In the genomic region with DNA sequence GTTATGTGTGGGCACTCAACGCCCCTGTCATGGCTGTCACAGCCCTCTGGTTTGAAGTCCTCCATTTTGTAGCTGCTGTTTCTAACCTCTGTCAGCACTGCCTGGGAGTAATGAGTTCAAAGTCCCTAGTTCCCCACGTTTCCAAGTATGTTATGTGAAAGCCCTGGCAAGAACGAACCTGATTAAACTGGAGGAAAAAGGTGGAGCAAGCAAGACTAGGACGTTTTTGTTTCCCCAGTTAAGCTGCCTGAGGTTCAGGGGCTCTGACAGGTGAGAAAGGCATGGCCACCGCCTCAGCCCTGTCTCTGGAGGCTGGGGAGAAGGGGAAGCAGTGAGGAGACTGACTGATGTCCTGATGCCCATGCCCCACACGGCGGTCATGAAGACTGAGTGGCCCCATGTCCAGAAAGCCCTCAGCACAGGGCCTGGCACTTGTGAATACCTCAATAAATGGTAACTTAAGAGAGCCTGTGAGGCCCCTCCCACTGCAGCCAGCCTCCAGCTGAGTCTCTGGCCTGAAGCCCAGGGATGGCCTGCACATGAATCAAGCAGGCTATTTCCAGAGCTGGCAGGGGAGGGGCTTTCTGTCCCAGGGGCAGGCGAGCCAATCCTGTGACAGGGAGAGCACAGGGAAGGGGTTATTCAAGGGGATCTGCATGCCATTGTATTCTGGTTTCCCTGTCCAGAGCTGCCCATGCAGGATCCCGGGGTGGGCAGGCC, we compare ENCODE assay signal across 1 cellular context.
TF ChIP-seq lines count a peak whose summit lies in the region.

No MANE protein-coding gene starts in this region.

TF ChIP-seq in HEK293, 187 proteins besides CTCF, POLR2A, EP300 and RAD21 (continued from another document):
- TF ChIP-seq, protein P1, sequence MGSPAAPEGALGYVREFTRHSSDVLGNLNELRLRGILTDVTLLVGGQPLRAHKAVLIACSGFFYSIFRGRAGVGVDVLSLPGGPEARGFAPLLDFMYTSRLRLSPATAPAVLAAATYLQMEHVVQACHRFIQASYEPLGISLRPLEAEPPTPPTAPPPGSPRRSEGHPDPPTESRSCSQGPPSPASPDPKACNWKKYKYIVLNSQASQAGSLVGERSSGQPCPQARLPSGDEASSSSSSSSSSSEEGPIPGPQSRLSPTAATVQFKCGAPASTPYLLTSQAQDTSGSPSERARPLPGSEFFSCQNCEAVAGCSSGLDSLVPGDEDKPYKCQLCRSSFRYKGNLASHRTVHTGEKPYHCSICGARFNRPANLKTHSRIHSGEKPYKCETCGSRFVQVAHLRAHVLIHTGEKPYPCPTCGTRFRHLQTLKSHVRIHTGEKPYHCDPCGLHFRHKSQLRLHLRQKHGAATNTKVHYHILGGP (tag by site-specific recombination; IDR thresholded peaks at IDR 0.05): no peak
- TF ChIP-seq ZNF776 (tag by site-specific recombination; IDR thresholded peaks at IDR 0.05; ENCODE audit: borderline replicate concordance) (no peak), ZSCAN30 (tag by site-specific recombination; IDR thresholded peaks at IDR 0.05) (peak; percentile 78; the same call in 1 of the 2 replicates), ZNF426 (tag by site-specific recombination; IDR thresholded peaks at IDR 0.05) (no peak), ZBTB17 (tag by site-specific recombination; IDR thresholded peaks at IDR 0.05) (peak; percentile 76), ZNF174 (tag by site-specific recombination; IDR thresholded peaks at IDR 0.05) (no peak), PRDM1 (tag by site-specific recombination; IDR thresholded peaks at IDR 0.05) (no peak), ZNF202 (tag by site-specific recombination; IDR thresholded peaks at IDR 0.05; ENCODE audit: borderline replicate concordance) (no peak), FEZF1 (tag by site-specific recombination; IDR thresholded peaks at IDR 0.05) (no peak), ZNF596 (tag by site-specific recombination; IDR thresholded peaks at IDR 0.05) (no peak), SETDB1 (IDR thresholded peaks at IDR 0.05; ENCODE audit: insufficient read length, low read length) (no peak)
- TF ChIP-seq, protein P2, sequence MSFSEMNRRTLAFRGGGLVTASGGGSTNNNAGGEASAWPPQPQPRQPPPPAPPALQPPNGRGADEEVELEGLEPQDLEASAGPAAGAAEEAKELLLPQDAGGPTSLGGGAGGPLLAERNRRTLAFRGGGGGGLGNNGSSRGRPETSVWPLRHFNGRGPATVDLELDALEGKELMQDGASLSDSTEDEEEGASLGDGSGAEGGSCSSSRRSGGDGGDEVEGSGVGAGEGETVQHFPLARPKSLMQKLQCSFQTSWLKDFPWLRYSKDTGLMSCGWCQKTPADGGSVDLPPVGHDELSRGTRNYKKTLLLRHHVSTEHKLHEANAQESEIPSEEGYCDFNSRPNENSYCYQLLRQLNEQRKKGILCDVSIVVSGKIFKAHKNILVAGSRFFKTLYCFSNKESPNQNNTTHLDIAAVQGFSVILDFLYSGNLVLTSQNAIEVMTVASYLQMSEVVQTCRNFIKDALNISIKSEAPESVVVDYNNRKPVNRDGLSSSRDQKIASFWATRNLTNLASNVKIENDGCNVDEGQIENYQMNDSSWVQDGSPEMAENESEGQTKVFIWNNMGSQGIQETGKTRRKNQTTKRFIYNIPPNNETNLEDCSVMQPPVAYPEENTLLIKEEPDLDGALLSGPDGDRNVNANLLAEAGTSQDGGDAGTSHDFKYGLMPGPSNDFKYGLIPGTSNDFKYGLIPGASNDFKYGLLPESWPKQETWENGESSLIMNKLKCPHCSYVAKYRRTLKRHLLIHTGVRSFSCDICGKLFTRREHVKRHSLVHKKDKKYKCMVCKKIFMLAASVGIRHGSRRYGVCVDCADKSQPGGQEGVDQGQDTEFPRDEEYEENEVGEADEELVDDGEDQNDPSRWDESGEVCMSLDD (tag by site-specific recombination; IDR thresholded peaks at IDR 0.05): no peak
- TF ChIP-seq, protein P3, sequence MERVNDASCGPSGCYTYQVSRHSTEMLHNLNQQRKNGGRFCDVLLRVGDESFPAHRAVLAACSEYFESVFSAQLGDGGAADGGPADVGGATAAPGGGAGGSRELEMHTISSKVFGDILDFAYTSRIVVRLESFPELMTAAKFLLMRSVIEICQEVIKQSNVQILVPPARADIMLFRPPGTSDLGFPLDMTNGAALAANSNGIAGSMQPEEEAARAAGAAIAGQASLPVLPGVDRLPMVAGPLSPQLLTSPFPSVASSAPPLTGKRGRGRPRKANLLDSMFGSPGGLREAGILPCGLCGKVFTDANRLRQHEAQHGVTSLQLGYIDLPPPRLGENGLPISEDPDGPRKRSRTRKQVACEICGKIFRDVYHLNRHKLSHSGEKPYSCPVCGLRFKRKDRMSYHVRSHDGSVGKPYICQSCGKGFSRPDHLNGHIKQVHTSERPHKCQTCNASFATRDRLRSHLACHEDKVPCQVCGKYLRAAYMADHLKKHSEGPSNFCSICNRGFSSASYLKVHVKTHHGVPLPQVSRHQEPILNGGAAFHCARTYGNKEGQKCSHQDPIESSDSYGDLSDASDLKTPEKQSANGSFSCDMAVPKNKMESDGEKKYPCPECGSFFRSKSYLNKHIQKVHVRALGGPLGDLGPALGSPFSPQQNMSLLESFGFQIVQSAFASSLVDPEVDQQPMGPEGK (tag by site-specific recombination; IDR thresholded peaks at IDR 0.05): peak; percentile 68
- TF ChIP-seq, protein P4, sequence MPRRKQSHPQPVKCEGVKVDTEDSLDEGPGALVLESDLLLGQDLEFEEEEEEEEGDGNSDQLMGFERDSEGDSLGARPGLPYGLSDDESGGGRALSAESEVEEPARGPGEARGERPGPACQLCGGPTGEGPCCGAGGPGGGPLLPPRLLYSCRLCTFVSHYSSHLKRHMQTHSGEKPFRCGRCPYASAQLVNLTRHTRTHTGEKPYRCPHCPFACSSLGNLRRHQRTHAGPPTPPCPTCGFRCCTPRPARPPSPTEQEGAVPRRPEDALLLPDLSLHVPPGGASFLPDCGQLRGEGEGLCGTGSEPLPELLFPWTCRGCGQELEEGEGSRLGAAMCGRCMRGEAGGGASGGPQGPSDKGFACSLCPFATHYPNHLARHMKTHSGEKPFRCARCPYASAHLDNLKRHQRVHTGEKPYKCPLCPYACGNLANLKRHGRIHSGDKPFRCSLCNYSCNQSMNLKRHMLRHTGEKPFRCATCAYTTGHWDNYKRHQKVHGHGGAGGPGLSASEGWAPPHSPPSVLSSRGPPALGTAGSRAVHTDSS (tag by site-specific recombination; IDR thresholded peaks at IDR 0.05): no peak
